In genomic region chr15:64859226-64859625, GRCh38 we compare ENCODE assay signal across 19 cellular contexts.
"Had no signal": no experiment of that assay in that cellular context is flagged by ENCODE, and none has a peak within 500 bp of the region (broad histone marks: within the 10 kb centered on the region; RNA-seq: fewer than 3 reads in every experiment).

No MANE protein-coding gene starts in this region.

- H3K4me3 ChIP-seq: mucosa of descending colon, prostate gland, SJSA1, skin epidermis, thoracic aorta, vagina had no signal

- H3K27me3 Mint-ChIP-seq: activated B cell treated with CpG ODN at 0.5 μM for 24 hours; activated CD8-positive, alpha-beta memory T cell treated with anti-CD3 and anti-CD28 coated beads, Interleukin-2, amount 10 ng/mL, durations not matched to agents 7 days and 5 days; activated naive CD4-positive, alpha-beta T cell treated with anti-CD3 and anti-CD28 coated beads, Interleukin-2, amount 10 ng/mL, durations not matched to agents 7 days and 5 days; naive thymus-derived CD8-positive, alpha-beta T cell; stimulated activated naive CD8-positive, alpha-beta T cell treated with anti-CD3 and anti-CD28 coated beads, Interleukin-15, Interleukin-2, amounts not matched to agents 100 ng/mL and 50 ng/mL, for 24 hours had no signal

- ATAC-seq: activated CD8-positive, alpha-beta memory T cell treated with anti-CD3 and anti-CD28 coated beads, Interleukin-2, amount 10 ng/mL, durations not matched to agents 7 days and 5 days; left colon; mucosa of descending colon; naive thymus-derived CD8-positive, alpha-beta T cell; right cardiac atrium had no signal

- H3K27me3 ChIP-seq: SJSA1, vagina had no signal

- H3K4me1 ChIP-seq: prostate gland had no signal

- H3K4me3 Mint-ChIP-seq: activated B cell treated with CpG ODN at 0.5 μM for 24 hours; activated CD8-positive, alpha-beta memory T cell treated with anti-CD3 and anti-CD28 coated beads, Interleukin-2, amount 10 ng/mL, durations not matched to agents 7 days and 5 days; activated naive CD4-positive, alpha-beta T cell treated with anti-CD3 and anti-CD28 coated beads, Interleukin-2, amount 10 ng/mL, durations not matched to agents 7 days and 5 days; stimulated activated naive CD8-positive, alpha-beta T cell treated with anti-CD3 and anti-CD28 coated beads, Interleukin-15, Interleukin-2, amounts not matched to agents 100 ng/mL and 50 ng/mL, for 24 hours; T-helper 2 cell treated with Interferon-gamma antibody and Interleukin-4, amounts not matched to agents 5 μg/mL and 100 μg/mL, for 36 hours had no signal

- H3K27ac Mint-ChIP-seq: activated B cell treated with CpG ODN at 0.5 μM for 24 hours; activated CD8-positive, alpha-beta memory T cell treated with anti-CD3 and anti-CD28 coated beads, Interleukin-2, amount 10 ng/mL, durations not matched to agents 7 days and 5 days; activated naive CD4-positive, alpha-beta T cell treated with anti-CD3 and anti-CD28 coated beads, Interleukin-2, amount 10 ng/mL, durations not matched to agents 7 days and 5 days; stimulated activated naive CD8-positive, alpha-beta T cell treated with anti-CD3 and anti-CD28 coated beads, Interleukin-15, Interleukin-2, amounts not matched to agents 100 ng/mL and 50 ng/mL, for 24 hours had no signal

- H3K27ac ChIP-seq: prostate gland, SJSA1 had no signal

- H3K9me3 ChIP-seq: mucosa of descending colon, prostate gland, SJSA1, thoracic aorta, vagina had no signal

- DNase-seq: activated B cell treated with CpG ODN at 0.5 μM for 24 hours; activated CD8-positive, alpha-beta memory T cell treated with anti-CD3 and anti-CD28 coated beads, Interleukin-2, amount 10 ng/mL, durations not matched to agents 7 days and 5 days; activated naive CD4-positive, alpha-beta T cell treated with anti-CD3 and anti-CD28 coated beads, Interleukin-2, amount 10 ng/mL, durations not matched to agents 7 days and 5 days; activated T-cell treated with anti-CD3 and anti-CD28 coated beads, Interleukin-2, amount 50 U/mL, for 1 hour; foreskin melanocyte; head of caudate nucleus; left colon; mucosa of descending colon; naive thymus-derived CD8-positive, alpha-beta T cell; stimulated activated CD4-positive, alpha-beta T cell treated with anti-CD3 and anti-CD28 coated beads, Interleukin-4, amount 100 ng/mL, for 4 hours; stimulated activated CD8-positive, alpha-beta memory T cell treated with anti-CD3 and anti-CD28 coated beads, Interleukin-4, amount 100 ng/mL, for 48 hours had no signal

- H3K9me3 Mint-ChIP-seq: activated B cell treated with CpG ODN at 0.5 μM for 24 hours; activated naive CD4-positive, alpha-beta T cell treated with anti-CD3 and anti-CD28 coated beads, Interleukin-2, amount 10 ng/mL, durations not matched to agents 7 days and 5 days; naive thymus-derived CD8-positive, alpha-beta T cell; stimulated activated naive CD8-positive, alpha-beta T cell treated with anti-CD3 and anti-CD28 coated beads, Interleukin-15, Interleukin-2, amounts not matched to agents 100 ng/mL and 50 ng/mL, for 24 hours; T-helper 2 cell treated with Interferon-gamma antibody and Interleukin-4, amounts not matched to agents 5 μg/mL and 100 μg/mL, for 36 hours had no signal
